ENCODE assay signal across 20 cellular contexts in genomic region chr17:36092228-36092627, GRCh38. TPM values are rescaled to one million over a fixed set of nuclear protein-coding genes. Genes with fewer than 3 reads are reported as not detected.
DNase-seq lines count a peak whose midpoint lies in the region; ATAC-seq and TF ChIP-seq lines count a peak whose summit lies in the region.
"Had no signal": no experiment of that assay in that cellular context is flagged by ENCODE, and none has a peak within 500 bp of the region (broad histone marks: within the 10 kb centered on the region; RNA-seq: fewer than 3 reads in every experiment).

No MANE protein-coding gene starts in this region.

- H4K8ac ChIP-seq in H9 (replicated peaks; ENCODE audit: insufficient read length, low read depth, low read length), result no peak overlapping the region

- H2BK120ac ChIP-seq in H9 (ENCODE audit: low read depth, low read length, poor library complexity, severe bottlenecking), result no peak overlapping the region

- no peaks in the 10 kb centered on the region for H3F3A ChIP-seq in PC-9 (ENCODE audit: insufficient read depth, low read depth)

- no peak overlapping the region for H3K18ac ChIP-seq in H9 (ENCODE audit: insufficient read length, low read depth, low read length)

- no peaks in the 10 kb centered on the region for H3K9me3 Mint-ChIP-seq in activated CD8-positive, alpha-beta memory T cell treated with anti-CD3 and anti-CD28 coated beads, Interleukin-2, amount 10 ng/mL, durations not matched to agents 7 days and 5 days (ENCODE audit: low read depth)
- no peaks in the 10 kb centered on the region for H3K9me3 Mint-ChIP-seq in H9

- H3K9me3 ChIP-seq in H9 (ENCODE audit: control insufficient read depth, low read depth, low read length) (no peaks in the 10 kb centered on the region), PC-9 (ENCODE audit: insufficient read depth, low read depth) (no peaks in the 10 kb centered on the region)
- H3K9me3 ChIP-seq: body of pancreas, mucosa of descending colon, pancreas, SK-N-SH, thoracic aorta had no signal

- H2BK5ac ChIP-seq in H9 (ENCODE audit: insufficient read length, low read length), result no peak overlapping the region

- H3K4me3 ChIP-seq in PC-9, result no peak overlapping the region
- H3K4me3 ChIP-seq: body of pancreas, mucosa of descending colon, pancreas, thoracic aorta had no signal

- H3K36me3 Mint-ChIP-seq in activated CD8-positive, alpha-beta memory T cell treated with anti-CD3 and anti-CD28 coated beads, Interleukin-2, amount 10 ng/mL, durations not matched to agents 7 days and 5 days, result peaks cover 14% of the 10 kb centered on the region
- no peaks in the 10 kb centered on the region for H3K36me3 Mint-ChIP-seq in H9 (ENCODE audit: insufficient read depth in 1 of 3, low read depth in 3 of 3)

- no peak for TF ChIP-seq CTCF in H9 (conservative IDR thresholded peaks at IDR 0.05)
- no peak for TF ChIP-seq CTCF in PC-9 (conservative IDR thresholded peaks at IDR 0.05)

- no peaks in the 10 kb centered on the region for H3K23me2 ChIP-seq in H9 (ENCODE audit: insufficient read length, low read depth, low read length, poor library complexity, severe bottlenecking)

- no peak overlapping the region for H3K4me3 Mint-ChIP-seq in activated CD8-positive, alpha-beta memory T cell treated with anti-CD3 and anti-CD28 coated beads, Interleukin-2, amount 10 ng/mL, durations not matched to agents 7 days and 5 days
- H3K4me3 Mint-ChIP-seq in H9, result no peak overlapping the region

- H4K5ac ChIP-seq in H9 (ENCODE audit: insufficient read length, low read depth, low read length), result no peak overlapping the region

- WGBS in H9 (ENCODE audit: extremely low coverage, insufficient read length, low lambda C conversion rate), result no CpG with 5 or more reads among the region's 4 CpGs

- H3K27ac ChIP-seq in H9 (ENCODE audit: insufficient read length, low read depth, low read length) (no peak overlapping the region), PC-9 (no peak overlapping the region)
- H3K27ac ChIP-seq: body of pancreas, pancreas, thoracic aorta had no signal

- H3K23ac ChIP-seq in H9 (ENCODE audit: insufficient read length, low read depth, low read length), result no peak overlapping the region

- no peaks in the 10 kb centered on the region for H3K79me1 ChIP-seq in H9 (ENCODE audit: insufficient read depth, low read depth, low read length, poor library complexity, severe bottlenecking)

- no peak overlapping the region for H2BK15ac ChIP-seq in H9 (ENCODE audit: low read depth, low read length)

- peak; percentile 38 for ATAC-seq in activated CD8-positive, alpha-beta memory T cell treated with anti-CD3 and anti-CD28 coated beads, Interleukin-2, amount 10 ng/mL, durations not matched to agents 7 days and 5 days
- ATAC-seq in HG02759 (IDR thresholded peaks at IDR 0.05; ENCODE audit: unreplicated experiment), result no peak
- ATAC-seq: body of pancreas, left cardiac atrium, mucosa of descending colon, PC-3 had no signal

- H3K56ac ChIP-seq in H9 (ENCODE audit: insufficient read length, low read depth, low read length), result no peak overlapping the region

- BruUV-seq in PC-9 (replicated peaks; lab: Mats Ljungman, UMichigan), result no TSS peak

- POLR2A ChIA-PET in PC-9 (lab: Charles Lee; ENCODE audit: unreplicated experiment), result no interaction called here

- H3K79me2 ChIP-seq in H9 (ENCODE audit: insufficient read depth, low read length), result no peaks in the 10 kb centered on the region
- H3K79me2 ChIP-seq in PC-9 (ENCODE audit: low read depth), result no peaks in the 10 kb centered on the region

- no peaks in the 10 kb centered on the region for H4K20me1 ChIP-seq in H9 (ENCODE audit: control insufficient read depth, insufficient read depth, insufficient read length)
- no peaks in the 10 kb centered on the region for H4K20me1 ChIP-seq in PC-9 (ENCODE audit: insufficient read depth)

- no peak overlapping the region for H2BK20ac ChIP-seq in H9 (ENCODE audit: low read depth, low read length, poor library complexity, severe bottlenecking)

- H3K14ac ChIP-seq in H9 (ENCODE audit: insufficient read depth, low read length), result no peak overlapping the region

- no peak overlapping the region for H2AFZ ChIP-seq in H9 (ENCODE audit: low read length)
- no peak overlapping the region for H2AFZ ChIP-seq in PC-9

- intact Hi-C loops in PC-9 (cut with micrococcal nuclease; ENCODE audit: unreplicated experiment), result no loop called here

- H3K27me3 ChIP-seq in H9 (ENCODE audit: insufficient read depth, low read length) (no peaks in the 10 kb centered on the region), PC-9 (ENCODE audit: insufficient read depth, low read depth) (peaks cover 52% of the 10 kb centered on the region)
- H3K27me3 ChIP-seq: body of pancreas, pancreas had no signal

- H3K9ac ChIP-seq in H9 (ENCODE audit: extremely low read depth, insufficient read length, low read length), result no peak overlapping the region
- H3K9ac ChIP-seq: SK-N-SH had no signal

- no peaks in the 10 kb centered on the region for H3K4me1 ChIP-seq in H9 (ENCODE audit: insufficient read depth, low read length)
- H3K4me1 ChIP-seq in PC-9 (replicated peaks; ENCODE audit: insufficient read depth), result no peaks in the 10 kb centered on the region
- H3K4me1 ChIP-seq: body of pancreas, pancreas had no signal

- no peaks in the 10 kb centered on the region for H3K36me3 ChIP-seq in PC-9 (ENCODE audit: low read depth)
- H3K36me3 ChIP-seq: pancreas, thoracic aorta had no signal

- no peak overlapping the region for H3K4ac ChIP-seq in H9 (ENCODE audit: low read depth, low read length)

- peak; percentile 72 for DNase-seq in activated CD8-positive, alpha-beta memory T cell treated with anti-CD3 and anti-CD28 coated beads, Interleukin-2, amount 10 ng/mL, durations not matched to agents 7 days and 5 days
- no peak for DNase-seq in activated CD8-positive, alpha-beta memory T cell treated with anti-CD3 and anti-CD28 coated beads, Interleukin-2, amount 50 U/mL, for 48 hours
- DNase-seq in H9 (peak; percentile 14), amygdala (lab: John Stamatoyannopoulos, UW) (no peak), PC-9 (no peak)
- DNase-seq in activated T-cell treated with anti-CD3 and anti-CD28 coated beads, Interleukin-2, amount 50 U/mL, for 48 hours, result peak; percentile 65 to 72
- peak in 2 of 3 experiments; percentile 11 to 49 for DNase-seq in stimulated activated CD4-positive, alpha-beta T cell treated with anti-CD3 and anti-CD28 coated beads, TNF-alpha, amount 100 ng/mL, for 24 hours (ENCODE audit: low read depth in 3 of 3)
- DNase-seq: body of pancreas; effector CD4-positive, alpha-beta T cell; Kasumi-1; left cardiac atrium; mucosa of descending colon; NCI-H146; pancreas; PC-3; SK-N-SH had no signal

- peaks cover 87% of the 10 kb centered on the region for H3K4me1 Mint-ChIP-seq in activated CD8-positive, alpha-beta memory T cell treated with anti-CD3 and anti-CD28 coated beads, Interleukin-2, amount 10 ng/mL, durations not matched to agents 7 days and 5 days
- peaks cover 8 to 9% of the 10 kb centered on the region in 2 experiments for H3K4me1 Mint-ChIP-seq in H9

- H3K9me2 ChIP-seq in PC-9 (ENCODE audit: insufficient read depth), result no peaks in the 10 kb centered on the region
- H3K9me2 ChIP-seq: SK-N-SH had no signal

- CTCF ChIA-PET in activated CD8-positive, alpha-beta memory T cell treated with anti-CD3 and anti-CD28 coated beads, Interleukin-2, amount 10 ng/mL, durations not matched to agents 7 days and 5 days (lab: Charles Lee), result interaction anchor here (1.2 to 4.6 kb wide), 3 partner anchors 10 to 391 kb away, joined by 3 to 24 read pairs (median 5); no protein-coding TSS in a partner anchor
- CTCF ChIA-PET in PC-9 (lab: Charles Lee), result no interaction called here

- H3K4me2 ChIP-seq in H9 (ENCODE audit: insufficient read depth, insufficient read length, low read length) (no peak overlapping the region), PC-9 (no peak overlapping the region)
- H3K4me2 ChIP-seq: SK-N-SH had no signal

- H3K27ac Mint-ChIP-seq in activated CD8-positive, alpha-beta memory T cell treated with anti-CD3 and anti-CD28 coated beads, Interleukin-2, amount 10 ng/mL, durations not matched to agents 7 days and 5 days, result peak overlapping the region; percentile 68
- H3K27ac Mint-ChIP-seq in H9, result no peak overlapping the region; a peak in 1 of 7 replicates

- H2BK12ac ChIP-seq in H9 (ENCODE audit: insufficient read length, low read depth, low read length), result no peak overlapping the region

- no peak overlapping the region for H3T11ph ChIP-seq in H9 (ENCODE audit: low read length)

- H3K27me3 Mint-ChIP-seq in activated CD8-positive, alpha-beta memory T cell treated with anti-CD3 and anti-CD28 coated beads, Interleukin-2, amount 10 ng/mL, durations not matched to agents 7 days and 5 days, result peaks cover 5% of the 10 kb centered on the region
- peaks cover 8% of the 10 kb centered on the region for H3K27me3 Mint-ChIP-seq in H9 (ENCODE audit: low read depth)

- H2AK5ac ChIP-seq in H9 (ENCODE audit: insufficient read length, low read length), result no peak overlapping the region

- H4K91ac ChIP-seq in H9 (ENCODE audit: insufficient read length, low read depth, low read length), result no peak overlapping the region

RNA-seq across cellular contexts. Expression of gene CCL3, which starts 2.3 kb away (rescaled TPM):
- total RNA-seq in activated CD8-positive, alpha-beta memory T cell treated with anti-CD3 and anti-CD28 coated beads, Interleukin-2, amount 10 ng/mL, durations not matched to agents 7 days and 5 days, result 100 to 1,000 TPM in 1 of 2 experiments, 10 to 100 TPM in 1; 77.2 to 634 TPM
- total RNA-seq in H9 (2021) (not detected in 2 replicates), PC-9 (2021) (not detected in 2 replicates)
- total RNA-seq: body of pancreas, NCI-H460, PC-3 had no signal

RNA-seq across cellular contexts. Expression of gene CCL4, which starts 11.4 kb away (rescaled TPM):
- 100 to 1,000 TPM in 1 of 2 experiments, 10 to 100 TPM in 1; 66.7 to 367 TPM for total RNA-seq in activated CD8-positive, alpha-beta memory T cell treated with anti-CD3 and anti-CD28 coated beads, Interleukin-2, amount 10 ng/mL, durations not matched to agents 7 days and 5 days
- total RNA-seq in H9 (2021) (not detected in 2 replicates), PC-9 (2021) (not detected in 2 replicates)
- total RNA-seq: body of pancreas, NCI-H460, PC-3 had no signal

RNA-seq across cellular contexts. Expression of gene CCL18, which starts 28.2 kb away (rescaled TPM):
- total RNA-seq in activated CD8-positive, alpha-beta memory T cell treated with anti-CD3 and anti-CD28 coated beads, Interleukin-2, amount 10 ng/mL, durations not matched to agents 7 days and 5 days, result not detected
- total RNA-seq in H9 (2021), result not detected in 2 replicates
- total RNA-seq in PC-9 (2021), result not detected in 2 replicates
- total RNA-seq: body of pancreas, NCI-H460, PC-3, skeletal muscle tissue had no signal

Comparison
In these comparisons a context has a peak if more than half of its experiments do, and no peak if none do; other contexts are left out.
1. DNase-seq: peak in activated CD8-positive, alpha-beta memory T cell treated with anti-CD3 and anti-CD28 coated beads, Interleukin-2, amount 10 ng/mL, durations not matched to agents 7 days and 5 days (single experiment), H9 (single experiment), activated T-cell treated with anti-CD3 and anti-CD28 coated beads, Interleukin-2, amount 50 U/mL, for 48 hours (2 of 2) and stimulated activated CD4-positive, alpha-beta T cell treated with anti-CD3 and anti-CD28 coated beads, TNF-alpha, amount 100 ng/mL, for 24 hours (2 of 3); none in activated CD8-positive, alpha-beta memory T cell treated with anti-CD3 and anti-CD28 coated beads, Interleukin-2, amount 50 U/mL, for 48 hours (single experiment), amygdala (0 of 56) and PC-9 (0 of 2).
2. RNA of gene CCL3, which starts 2.3 kb away (total RNA-seq): 77.2 to 634 TPM in activated CD8-positive, alpha-beta memory T cell treated with anti-CD3 and anti-CD28 coated beads, Interleukin-2, amount 10 ng/mL, durations not matched to agents 7 days and 5 days; not detected in H9 and not detected in PC-9; every median in the first group is over 10 times any median in the second.
3. RNA of gene CCL4, which starts 11.4 kb away (total RNA-seq): 66.7 to 367 TPM in activated CD8-positive, alpha-beta memory T cell treated with anti-CD3 and anti-CD28 coated beads, Interleukin-2, amount 10 ng/mL, durations not matched to agents 7 days and 5 days; not detected in H9 and not detected in PC-9; every median in the first group is over 10 times any median in the second.